Comparison of ENCODE assay signal across 14 cellular contexts in genomic region chr2:223122706-223123265, GRCh38.
A peak's percentile ranks its signal among the peaks of the same experiment; 100 is the strongest.
DNase-seq lines count a peak whose midpoint lies in the region; ATAC-seq and TF ChIP-seq lines count a peak whose summit lies in the region.
"Had no signal": no experiment of that assay in that cellular context is flagged by ENCODE, and none has a peak within 500 bp of the region (broad histone marks: within the 10 kb centered on the region; RNA-seq: fewer than 3 reads in every experiment).

No MANE protein-coding gene starts in this region.

- H3K36me3 ChIP-seq in NT2/D1 (ENCODE audit: insufficient read depth, insufficient read length, low read length) (no peaks in the 10 kb centered on the region), heart right ventricle (no peaks in the 10 kb centered on the region), breast epithelium (no peaks in the 10 kb centered on the region)
- H3K36me3 ChIP-seq: SJCRH30, vagina had no signal

- peak; percentile 15 for DNase-seq in COLO668 (lab: John Stamatoyannopoulos, UW; ENCODE audit: unreplicated experiment)
- DNase-seq in NCI-H1436 (lab: John Stamatoyannopoulos, UW), result peak; percentile 70
- DNase-seq in NT2/D1 (ENCODE audit: low read depth, low spot score), result peak; percentile 2
- DNase-seq in heart right ventricle, result no peak
- no peak for DNase-seq in glomerular visceral epithelial cell (ENCODE audit: extremely low spot score)
- no peak for DNase-seq in breast epithelium (ENCODE audit: low spot score in 2 of 2)
- no peak for DNase-seq in activated CD4-positive, alpha-beta T cell treated with anti-CD3 and anti-CD28 coated beads for 48 hours
- DNase-seq: foreskin melanocyte, NCI-H226, SJCRH30 had no signal

- H3K9ac ChIP-seq in NT2/D1 (ENCODE audit: insufficient read length, low read depth), result no peak overlapping the region

- TF ChIP-seq POLR2A in breast epithelium (IDR thresholded peaks at IDR 0.05), result no peak

- H3K27ac ChIP-seq in heart right ventricle, result peak overlapping the region in 1 of 10 donors; percentile 11
- no peak overlapping the region for H3K27ac ChIP-seq in breast epithelium
- H3K27ac ChIP-seq: SJCRH30, vagina had no signal

- peak in 5 of 8 donors; percentile 59 to 86 (median 62) for ATAC-seq in heart right ventricle
- ATAC-seq in GM21717 (IDR thresholded peaks at IDR 0.05; ENCODE audit: unreplicated experiment), result no peak
- ATAC-seq: activated CD4-positive, CD25-positive, alpha-beta regulatory T cell treated with anti-CD3 and anti-CD28 coated beads, Interleukin-2, amount 50 U/mL, for 24 hours; HepG2 had no signal

- H3K4me1 ChIP-seq in NT2/D1 (ENCODE audit: insufficient read depth, insufficient read length), result no peaks in the 10 kb centered on the region
- H3K4me1 ChIP-seq in heart right ventricle, result peaks cover 0 to 21% (median 0%) of the 10 kb centered on the region in 9 donors
- no peaks in the 10 kb centered on the region for H3K4me1 ChIP-seq in breast epithelium
- H3K4me1 ChIP-seq: SJCRH30 had no signal

- H3K9me3 ChIP-seq in NT2/D1 (ENCODE audit: insufficient read depth, low read length) (no peaks in the 10 kb centered on the region), heart right ventricle (no peaks in the 10 kb centered on the region), breast epithelium (no peaks in the 10 kb centered on the region)
- H3K9me3 ChIP-seq: SJCRH30, vagina had no signal

- 31 to 40% methylated on average over 4 of the region's 4 CpGs for WGBS in heart right ventricle, 2 donors

- H3K4me3 ChIP-seq in NT2/D1 (ENCODE audit: insufficient read length, low read depth) (no peak overlapping the region), heart right ventricle (no peak overlapping the region), breast epithelium (no peak overlapping the region)
- H3K4me3 ChIP-seq: SJCRH30, vagina had no signal

- TF ChIP-seq CTCF in heart right ventricle (IDR thresholded peaks at IDR 0.05) (no peak), breast epithelium (IDR thresholded peaks at IDR 0.05) (no peak)

- H3K27me3 ChIP-seq in NT2/D1 (ENCODE audit: insufficient read depth, insufficient read length) (no peaks in the 10 kb centered on the region), heart right ventricle (no peaks in the 10 kb centered on the region), breast epithelium (no peaks in the 10 kb centered on the region)
- H3K27me3 ChIP-seq: SJCRH30, vagina had no signal

- intact Hi-C loops in heart right ventricle (cut with DNase I), result no loop called here
- intact Hi-C loops in breast epithelium (cut with DNase I; ENCODE audit: low total_unique reads), result no loop called here

Comparison
In these comparisons a context has a peak if more than half of its experiments do, and no peak if none do; other contexts are left out.
1. DNase-seq: peak in COLO668 (single experiment), NCI-H1436 (single experiment) and NT2/D1 (single experiment); none in heart right ventricle (0 of 2), glomerular visceral epithelial cell (single experiment), breast epithelium (0 of 2) and activated CD4-positive, alpha-beta T cell treated with anti-CD3 and anti-CD28 coated beads for 48 hours (single experiment).